9 cellular contexts compared by ENCODE assay signal in the genomic region with DNA sequence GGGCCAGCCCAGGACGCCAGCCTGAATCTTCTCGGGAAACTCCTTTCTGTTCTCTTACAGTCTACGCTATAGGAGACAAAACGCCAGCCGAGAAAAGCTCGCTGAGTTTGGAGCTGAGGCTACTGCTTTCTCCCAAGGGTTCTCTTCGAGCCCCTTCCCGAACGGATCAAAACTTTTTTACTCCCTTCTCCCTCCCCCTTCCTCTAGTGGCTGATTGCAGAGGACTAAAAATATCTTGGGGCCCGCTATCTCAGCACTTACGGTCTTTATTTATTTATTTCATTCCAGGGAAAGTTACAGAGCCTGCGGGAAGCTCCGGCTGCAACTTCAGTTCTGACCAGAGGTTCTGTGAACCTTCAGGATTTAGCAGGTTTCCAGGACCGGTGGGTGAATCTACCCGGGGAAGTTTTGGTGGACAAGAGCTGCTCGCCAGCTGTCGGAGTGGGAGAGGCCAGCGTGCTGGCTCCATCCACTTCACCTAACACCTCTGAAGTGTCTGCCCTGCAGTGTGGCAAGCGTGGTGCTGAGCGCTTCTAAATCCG. TPM values are rescaled to one million over a fixed set of nuclear protein-coding genes. Genes with fewer than 3 reads are reported as not detected.
DNase-seq lines count a peak whose midpoint lies in the region; ATAC-seq and TF ChIP-seq lines count a peak whose summit lies in the region.
"Had no signal": no experiment of that assay in that cellular context is flagged by ENCODE, and none has a peak within 500 bp of the region (broad histone marks: within the 10 kb centered on the region; RNA-seq: fewer than 3 reads in every experiment).

No MANE protein-coding gene starts in this region.

- no peak overlapping the region for H3K27ac Mint-ChIP-seq in activated naive CD4-positive, alpha-beta T cell treated with anti-CD3 and anti-CD28 coated beads, Interleukin-2, amount 50 U/mL, for 72 hours
- H3K27ac Mint-ChIP-seq: activated B cell treated with CpG ODN at 0.5 μM for 24 hours had no signal

- H3K79me2 ChIP-seq in trophoblast cell (ENCODE audit: control insufficient read depth, insufficient read depth, low read length, poor library complexity): peaks cover 17% of the 10 kb centered on the region

- peak overlapping the region; percentile 52 for H3K14ac ChIP-seq in trophoblast cell (ENCODE audit: low read length)

- peak overlapping the region; percentile 68 for H2AFZ ChIP-seq in trophoblast cell (ENCODE audit: insufficient read depth, low read length, poor library complexity)

- H2BK12ac ChIP-seq in trophoblast cell (ENCODE audit: low read length): peak overlapping the region; percentile 95

- 1 to 3% (median 2%) methylated on average over 21 of the region's 21 CpGs for WGBS in heart left ventricle, 4 donors
- no CpG with 5 or more reads among the region's 21 CpGs for WGBS in trophoblast cell (ENCODE audit: extremely low coverage, insufficient coverage, insufficient read length)

- H3K9ac ChIP-seq in trophoblast cell (ENCODE audit: low read length): no peak overlapping the region

- no peaks in the 10 kb centered on the region for H3K36me3 ChIP-seq in SJSA1
- no peaks in the 10 kb centered on the region for H3K36me3 ChIP-seq in heart left ventricle
- H3K36me3 ChIP-seq in trophoblast cell (ENCODE audit: control insufficient read depth in 1 of 2, insufficient read depth in 2 of 2, low read length in 2 of 2): no peaks in the 10 kb centered on the region

- H2BK120ac ChIP-seq in trophoblast cell (ENCODE audit: insufficient read depth, low read length, poor library complexity): peak overlapping the region; percentile 88

- H3K27ac ChIP-seq in SJSA1 (no peak overlapping the region), heart left ventricle (peak overlapping the region; percentile 73 to 95 (median 90)), trophoblast cell (ENCODE audit: low read depth, low read length) (peak overlapping the region; percentile 83)

- no peak for TF ChIP-seq CTCF in heart left ventricle (IDR thresholded peaks at IDR 0.05)

- peak overlapping the region; percentile 91 for H3K4me2 ChIP-seq in trophoblast cell (ENCODE audit: low read length)

- H3K4me3 ChIP-seq in SJSA1 (peak overlapping the region; percentile 36), heart left ventricle (peak overlapping the region; percentile 39 to 86 (median 63)), trophoblast cell (ENCODE audit: low read depth, low read length) (peak overlapping the region; percentile 69)

- peak overlapping the region; percentile 42 for H3K4ac ChIP-seq in trophoblast cell (ENCODE audit: low read depth, low read length)

- no peak overlapping the region for H4K12ac ChIP-seq in trophoblast cell (ENCODE audit: low read depth, low read length)

- H4K91ac ChIP-seq in trophoblast cell (ENCODE audit: low read depth, low read length): peak overlapping the region; percentile 70

- peak overlapping the region; percentile 74 for H3K18ac ChIP-seq in trophoblast cell (ENCODE audit: low read length)

- H3K4me1 ChIP-seq in SJSA1 (replicated peaks): peaks cover 22% of the 10 kb centered on the region
- peaks cover 0 to 45% (median 14%) of the 10 kb centered on the region in 12 donors for H3K4me1 ChIP-seq in heart left ventricle
- peaks cover 11 to 16% of the 10 kb centered on the region in 2 experiments for H3K4me1 ChIP-seq in trophoblast cell (ENCODE audit: control insufficient read depth in 1 of 2, insufficient read depth in 2 of 2, low read length in 2 of 2)

- H3K27me3 ChIP-seq in SJSA1 (replicated peaks): peaks cover 21% of the 10 kb centered on the region
- H3K27me3 ChIP-seq in heart left ventricle: peaks cover 0 to 11% (median 0%) of the 10 kb centered on the region in 9 donors
- H3K27me3 ChIP-seq in trophoblast cell (ENCODE audit: insufficient read depth, low read length): no peaks in the 10 kb centered on the region

- ATAC-seq in heart left ventricle: peak; percentile 22 to 55 (median 52)
- ATAC-seq in HG03457 (IDR thresholded peaks at IDR 0.05; ENCODE audit: unreplicated experiment): no peak
- ATAC-seq in activated naive CD4-positive, alpha-beta T cell treated with anti-CD3 and anti-CD28 coated beads, Interleukin-2, amount 50 U/mL, for 72 hours: no peak
- ATAC-seq in HG03175 (IDR thresholded peaks at IDR 0.05; ENCODE audit: unreplicated experiment): no peak

- peaks cover 0 to 6% of the 10 kb centered on the region in 2 donors for H3K9me3 Mint-ChIP-seq in activated naive CD4-positive, alpha-beta T cell treated with anti-CD3 and anti-CD28 coated beads, Interleukin-2, amount 50 U/mL, for 72 hours
- H3K9me3 Mint-ChIP-seq: activated B cell treated with CpG ODN at 0.5 μM for 24 hours had no signal

- no peaks in the 10 kb centered on the region for H3K9me3 ChIP-seq in SJSA1 (replicated peaks)
- no peaks in the 10 kb centered on the region for H3K9me3 ChIP-seq in heart left ventricle
- H3K9me3 ChIP-seq in trophoblast cell (ENCODE audit: insufficient read depth, low read depth, low read length): no peaks in the 10 kb centered on the region

- H3K36me3 Mint-ChIP-seq in activated naive CD4-positive, alpha-beta T cell treated with anti-CD3 and anti-CD28 coated beads, Interleukin-2, amount 50 U/mL, for 72 hours: no peaks in the 10 kb centered on the region

- intact Hi-C loops in heart left ventricle (cut with DNase I): loop anchor here in 5 of 10 donors (2.0 to 10.0 kb wide), 7 partner anchors 110 to 222 kb away; no protein-coding TSS in a partner anchor

- H2AK5ac ChIP-seq in trophoblast cell (ENCODE audit: low read length): no peak overlapping the region

- H2BK5ac ChIP-seq in trophoblast cell (ENCODE audit: low read depth, low read length, poor library complexity): peak overlapping the region; percentile 85

- no peak for TF ChIP-seq POLR2A in heart left ventricle (IDR thresholded peaks at IDR 0.05)

- H3K23ac ChIP-seq in trophoblast cell (ENCODE audit: low read length): no peak overlapping the region

- H4K8ac ChIP-seq in trophoblast cell (ENCODE audit: low read depth, low read length): peak overlapping the region; percentile 72

- DNase-seq in EL (peak; percentile 75), SJSA1 (ENCODE audit: low read depth in 1 of 2, low spot score in 2 of 2) (peak in 1 of 2 experiments; percentile 40), heart left ventricle (peak in 4 of 5 donors; percentile 27 to 75 (median 54)), trophoblast cell (peak in 1 of 2 donors; percentile 24), epidermal melanocyte (ENCODE audit: insufficient read length, low spot score) (no peak)
- DNase-seq in activated naive CD4-positive, alpha-beta T cell treated with anti-CD3 and anti-CD28 coated beads, Interleukin-2, amount 50 U/mL, for 72 hours (ENCODE audit: low spot score in 2 of 2): no peak
- DNase-seq: activated B cell treated with CpG ODN at 0.5 μM for 24 hours had no signal

- peaks cover 27% of the 10 kb centered on the region for H3K79me1 ChIP-seq in trophoblast cell (ENCODE audit: low read length)

RNA-seq across cellular contexts. Expression of gene PDZRN3, which starts 0.5 kb away (rescaled TPM):
- 0.63 and 0.68 TPM in 2 replicates for total RNA-seq in SJSA1 (2014; rRNA removed; shearing (Covaris generic))
- total RNA-seq in heart left ventricle: 100 to 1,000 TPM in 4 of 9 donors, 10 to 100 TPM in 5; 48.9 to 163 (median 83.1) TPM
- polyA plus RNA-seq in heart left ventricle: 10 to 100 TPM; 30.2 to 49.2 TPM
- polyA plus RNA-seq in trophoblast cell (2013): 32.0 and 35.4 TPM in 2 replicates
- total RNA-seq in activated naive CD4-positive, alpha-beta T cell treated with anti-CD3 and anti-CD28 coated beads, Interleukin-2, amount 50 U/mL, for 72 hours: not detected
- total RNA-seq: activated B cell treated with CpG ODN at 0.5 μM for 24 hours had no signal

Comparison
In these comparisons a context has a peak if more than half of its experiments do, and no peak if none do; other contexts are left out.
1. DNase-seq: peak in EL (single experiment) and heart left ventricle (4 of 5); none in activated naive CD4-positive, alpha-beta T cell treated with anti-CD3 and anti-CD28 coated beads, Interleukin-2, amount 50 U/mL, for 72 hours (0 of 2) and epidermal melanocyte (single experiment).
2. ATAC-seq: peak in heart left ventricle (4 of 4); none in HG03457 (single experiment), activated naive CD4-positive, alpha-beta T cell treated with anti-CD3 and anti-CD28 coated beads, Interleukin-2, amount 50 U/mL, for 72 hours (0 of 2) and HG03175 (single experiment).
3. RNA of gene PDZRN3, which starts 0.5 kb away (total RNA-seq): 48.9 to 163 TPM in heart left ventricle; 0.63 to 0.68 TPM in SJSA1 and not detected in activated naive CD4-positive, alpha-beta T cell treated with anti-CD3 and anti-CD28 coated beads, Interleukin-2, amount 50 U/mL, for 72 hours; every median in the first group is over 10 times any median in the second.
4. Peak in every context shown above with its lines, with median percentiles within 50 percentile points of each other: H3K4me3 ChIP-seq.